In genomic region chr22:46140989-46141928, GRCh38 we compare ENCODE assay signal across 33 cellular contexts. TPM values are rescaled to one million over a fixed set of nuclear protein-coding genes. Genes with fewer than 3 reads are reported as not detected.
DNase-seq lines count a peak whose midpoint lies in the region; ATAC-seq, FAIRE-seq and TF ChIP-seq lines count a peak whose summit lies in the region.
"Had no signal": no experiment of that assay in that cellular context is flagged by ENCODE, and none has a peak within 500 bp of the region (broad histone marks: within the 10 kb centered on the region; RNA-seq: fewer than 3 reads in every experiment).

No MANE protein-coding gene starts in this region.

- peak; percentile 40 to 59 (median 40) for ATAC-seq in natural killer cell
- no peak for ATAC-seq in natural killer cell treated with Interleukin-12 subunit alpha and Interleukin-12 subunit beta and Interleukin-15 and Interleukin-18, amount 100 ng/mL, for 72 hours
- ATAC-seq: body of pancreas; pancreas; stimulated activated naive CD8-positive, alpha-beta T cell treated with anti-CD3 and anti-CD28 coated beads, Interleukin-15, Interleukin-2, amounts not matched to agents 100 U/mL and 50 U/mL, for 24 hours; upper lobe of right lung had no signal

- H3K36me3 ChIP-seq in OCI-LY3 (replicated peaks; ENCODE audit: low read depth, low read length) = no peaks in the 10 kb centered on the region
- no peaks in the 10 kb centered on the region for H3K36me3 ChIP-seq in kidney (ENCODE audit: control insufficient read depth in 1 of 2, insufficient read depth in 2 of 2, low read length in 2 of 2)
- H3K36me3 ChIP-seq: adrenal gland, MG63, pancreas, upper lobe of right lung had no signal

- H3K27me3 ChIP-seq in OCI-LY3 (ENCODE audit: low read depth, low read length) = peaks cover 4% of the 10 kb centered on the region
- H3K27me3 ChIP-seq: adrenal gland, body of pancreas, dorsolateral prefrontal cortex, MG63, pancreas, upper lobe of right lung had no signal

- no peak overlapping the region for H3K4me3 Mint-ChIP-seq in natural killer cell
- no peak overlapping the region for H3K4me3 Mint-ChIP-seq in natural killer cell treated with Interleukin-12 subunit alpha and Interleukin-12 subunit beta and Interleukin-15 and Interleukin-18, amount 100 ng/mL, for 72 hours
- H3K4me3 Mint-ChIP-seq: activated CD4-positive, alpha-beta memory T cell treated with anti-CD3 and anti-CD28 coated beads, Interleukin-2, amount 10 ng/mL, durations not matched to agents 7 days and 5 days; activated naive CD4-positive, alpha-beta T cell treated with anti-CD3 and anti-CD28 coated beads, Interleukin-2, amount 10 ng/mL, durations not matched to agents 7 days and 5 days; nephron progenitor cell; T-helper 2 cell treated with Interferon-gamma antibody and Interleukin-4, amounts not matched to agents 5 μg/mL and 100 μg/mL, for 36 hours had no signal

- H2AFZ ChIP-seq in OCI-LY3 (ENCODE audit: low read depth, low read length) = no peak overlapping the region

- no peak for FAIRE-seq in kidney (lab: Jason Lieb, UNC)
- FAIRE-seq: A204.1, endothelial cell of umbilical vein, frontal cortex, HTR-8/SVneo, pancreas, small intestine had no signal

- intact Hi-C loops in natural killer cell (cut with micrococcal nuclease) = no loop called here
- intact Hi-C loops in kidney (cut with DNase I) = no loop called here
- intact Hi-C loops in posterior vena cava (cut with DNase I) = no loop called here

- DNase-seq in natural killer cell = no peak
- no peak for DNase-seq in natural killer cell treated with Interleukin-12 subunit alpha and Interleukin-12 subunit beta and Interleukin-15 and Interleukin-18, amount 100 ng/mL, for 72 hours (ENCODE audit: low spot score)
- peak; percentile 54 for DNase-seq in kidney
- DNase-seq in OCI-M2 (lab: John Stamatoyannopoulos, UW; ENCODE audit: unreplicated experiment) = no peak
- no peak for DNase-seq in posterior vena cava (ENCODE audit: low spot score)
- DNase-seq in GDM1 (lab: John Stamatoyannopoulos, UW) = no peak
- DNase-seq in midbrain (lab: John Stamatoyannopoulos, UW) = no peak
- DNase-seq: activated CD4-positive, alpha-beta memory T cell treated with anti-CD3 and anti-CD28 coated beads, Interleukin-2, amount 10 ng/mL, durations not matched to agents 7 days and 5 days; activated naive CD4-positive, alpha-beta T cell treated with anti-CD3 and anti-CD28 coated beads, Interleukin-2, amount 10 ng/mL, durations not matched to agents 7 days and 5 days; body of pancreas; CD8-positive, alpha-beta memory T cell; dorsolateral prefrontal cortex; EL; KG1; MG63; NCI-H1417; NCI-H2029 treated with DMSO at 0.1 percent for 48 hours; NCI-H226; NCI-H69; nephron progenitor cell; retina; small intestine; stimulated activated naive CD8-positive, alpha-beta T cell treated with anti-CD3 and anti-CD28 coated beads, Interleukin-15, Interleukin-2, amounts not matched to agents 100 U/mL and 50 U/mL, for 24 hours; upper lobe of right lung had no signal

- peak overlapping the region; percentile 16; the same call in 1 of the 2 replicates for H3K4me2 ChIP-seq in OCI-LY3 (ENCODE audit: low read length)

- no peak overlapping the region for H3K27ac ChIP-seq in OCI-LY3 (ENCODE audit: low read length)
- peak overlapping the region in 1 of 2 donors; percentile 92 for H3K27ac ChIP-seq in kidney (ENCODE audit: low read depth in 2 of 2, low read length in 2 of 2)
- H3K27ac ChIP-seq: body of pancreas, pancreas, upper lobe of right lung had no signal

- no peaks in the 10 kb centered on the region for H3K27me3 Mint-ChIP-seq in natural killer cell (ENCODE audit: low read depth in 2 of 2)
- no peaks in the 10 kb centered on the region for H3K27me3 Mint-ChIP-seq in natural killer cell treated with Interleukin-12 subunit alpha and Interleukin-12 subunit beta and Interleukin-15 and Interleukin-18, amount 100 ng/mL, for 72 hours

- H3K4me1 ChIP-seq in OCI-LY3 (ENCODE audit: low read length) = peaks cover 2% of the 10 kb centered on the region; the same call in 1 of the 2 replicates
- peaks cover under 1 to 14% of the 10 kb centered on the region in 2 donors for H3K4me1 ChIP-seq in kidney (ENCODE audit: control insufficient read depth in 1 of 2, insufficient read depth in 1 of 2, low read depth in 1 of 2, low read length in 2 of 2)

- H3K9ac ChIP-seq in OCI-LY3 (ENCODE audit: low read length) (no peak overlapping the region), kidney (ENCODE audit: low read length in 2 of 2) (no peak overlapping the region)

- H3K79me2 ChIP-seq in OCI-LY3 (ENCODE audit: low read length) = no peaks in the 10 kb centered on the region

- TF ChIP-seq CTCF in natural killer cell (IDR thresholded peaks at IDR 0.05) (no peak), OCI-LY3 (IDR thresholded peaks at IDR 0.05; ENCODE audit: low read depth, low read length) (no peak), kidney (IDR thresholded peaks at IDR 0.05; ENCODE audit: borderline replicate concordance, extremely low read depth, insufficient read depth) (no peak)

- H3K9me3 ChIP-seq in OCI-LY3 (ENCODE audit: insufficient read depth, low read length) (no peaks in the 10 kb centered on the region), kidney (ENCODE audit: control insufficient read depth in 1 of 2, low read length in 2 of 2) (no peaks in the 10 kb centered on the region)
- H3K9me3 ChIP-seq: adrenal gland, body of pancreas, MG63, pancreas, upper lobe of right lung had no signal

- no peaks in the 10 kb centered on the region for H3K9me3 Mint-ChIP-seq in natural killer cell
- no peaks in the 10 kb centered on the region for H3K9me3 Mint-ChIP-seq in natural killer cell treated with Interleukin-12 subunit alpha and Interleukin-12 subunit beta and Interleukin-15 and Interleukin-18, amount 100 ng/mL, for 72 hours
- H3K9me3 Mint-ChIP-seq: activated CD4-positive, alpha-beta memory T cell treated with anti-CD3 and anti-CD28 coated beads, Interleukin-2, amount 10 ng/mL, durations not matched to agents 7 days and 5 days; activated naive CD4-positive, alpha-beta T cell treated with anti-CD3 and anti-CD28 coated beads, Interleukin-2, amount 10 ng/mL, durations not matched to agents 7 days and 5 days; CD8-positive, alpha-beta memory T cell; nephron progenitor cell; T-helper 2 cell treated with Interferon-gamma antibody and Interleukin-4, amounts not matched to agents 5 μg/mL and 100 μg/mL, for 36 hours had no signal

- no peaks in the 10 kb centered on the region for H4K20me1 ChIP-seq in OCI-LY3 (ENCODE audit: insufficient read depth, low read length)

- H3K4me3 ChIP-seq in OCI-LY3 (ENCODE audit: low read length) = no peak overlapping the region
- H3K4me3 ChIP-seq in kidney (ENCODE audit: low read length in 2 of 2) = no peak overlapping the region
- H3K4me3 ChIP-seq: adrenal gland, body of pancreas, dorsolateral prefrontal cortex, lung, MG63, pancreas, upper lobe of right lung had no signal

- peaks cover 0 to 6% of the 10 kb centered on the region in 2 donors for H3K4me1 Mint-ChIP-seq in natural killer cell
- peaks cover 0 to 4% of the 10 kb centered on the region in 2 donors for H3K4me1 Mint-ChIP-seq in natural killer cell treated with Interleukin-12 subunit alpha and Interleukin-12 subunit beta and Interleukin-15 and Interleukin-18, amount 100 ng/mL, for 72 hours (ENCODE audit: low read depth in 2 of 2)
- H3K4me1 Mint-ChIP-seq: activated naive CD4-positive, alpha-beta T cell treated with anti-CD3 and anti-CD28 coated beads, Interleukin-2, amount 10 ng/mL, durations not matched to agents 7 days and 5 days had no signal

- H3K36me3 Mint-ChIP-seq in natural killer cell = no peaks in the 10 kb centered on the region
- H3K36me3 Mint-ChIP-seq in natural killer cell treated with Interleukin-12 subunit alpha and Interleukin-12 subunit beta and Interleukin-15 and Interleukin-18, amount 100 ng/mL, for 72 hours = no peaks in the 10 kb centered on the region
- H3K36me3 Mint-ChIP-seq: activated naive CD4-positive, alpha-beta T cell treated with anti-CD3 and anti-CD28 coated beads, Interleukin-2, amount 10 ng/mL, durations not matched to agents 7 days and 5 days; CD8-positive, alpha-beta memory T cell had no signal

- peak overlapping the region in 1 of 2 donors; percentile 45 for H3K27ac Mint-ChIP-seq in natural killer cell
- no peak overlapping the region for H3K27ac Mint-ChIP-seq in natural killer cell treated with Interleukin-12 subunit alpha and Interleukin-12 subunit beta and Interleukin-15 and Interleukin-18, amount 100 ng/mL, for 72 hours
- H3K27ac Mint-ChIP-seq: activated CD4-positive, alpha-beta memory T cell treated with anti-CD3 and anti-CD28 coated beads, Interleukin-2, amount 10 ng/mL, durations not matched to agents 7 days and 5 days; activated naive CD4-positive, alpha-beta T cell treated with anti-CD3 and anti-CD28 coated beads, Interleukin-2, amount 10 ng/mL, durations not matched to agents 7 days and 5 days; T-helper 2 cell treated with Interferon-gamma antibody and Interleukin-4, amounts not matched to agents 5 μg/mL and 100 μg/mL, for 36 hours had no signal

RNA-seq across cellular contexts. Expression of gene PPARA, which starts 9.1 kb away (rescaled TPM):
- total RNA-seq in natural killer cell (10 to 100 TPM; 20.1 to 27.8 (median 27.0) TPM), kidney (36.8 TPM), posterior vena cava (10 to 100 TPM; 22.8 to 27.7 TPM)
- total RNA-seq in natural killer cell treated with Interleukin-12 subunit alpha and Interleukin-12 subunit beta and Interleukin-15 and Interleukin-18, amount 100 ng/mL, for 72 hours = 10 to 100 TPM; 31.7 to 36.1 TPM
- polyA plus RNA-seq in kidney (ENCODE audit: insufficient read depth, low read depth, low replicate concordance) = 15.8 TPM

Comparison
In these comparisons a context has a peak if more than half of its experiments do, and no peak if none do; other contexts are left out.
1. ATAC-seq: peak in natural killer cell (3 of 3); none in natural killer cell treated with Interleukin-12 subunit alpha and Interleukin-12 subunit beta and Interleukin-15 and Interleukin-18, amount 100 ng/mL, for 72 hours (0 of 2).